In genomic region chr14:89767861-89768268, GRCh38 we compare ENCODE assay signal across 8 cellular contexts.
DNase-seq lines count a peak whose midpoint lies in the region; ATAC-seq and TF ChIP-seq lines count a peak whose summit lies in the region.

No MANE protein-coding gene starts in this region.

- H3K4me1 Mint-ChIP-seq in T-cell (peaks cover 34 to 45% (median 36%) of the 10 kb centered on the region in 3 donors), immature natural killer cell (peaks cover 21 to 29% of the 10 kb centered on the region in 2 donors)

- H3K36me3 Mint-ChIP-seq in T-cell, result no peaks in the 10 kb centered on the region
- no peaks in the 10 kb centered on the region for H3K36me3 Mint-ChIP-seq in immature natural killer cell

- H3K4me1 ChIP-seq in ascending aorta, result no peaks in the 10 kb centered on the region

- H3K9me3 ChIP-seq in ascending aorta, result no peaks in the 10 kb centered on the region

- peak; percentile 78 for DNase-seq in ELF-1 (ENCODE audit: low read depth, low spot score)
- DNase-seq in Jurkat, Clone E6-1 (ENCODE audit: low read depth, low spot score), result peak; percentile 68
- peak; percentile 21 to 73 (median 64) for DNase-seq in T-cell
- no peak for DNase-seq in ascending aorta (ENCODE audit: low spot score in 2 of 2)
- DNase-seq in immature natural killer cell, result peak; percentile 58 to 72 (median 67)
- peak in 2 of 3 donors; percentile 41 for DNase-seq in stimulated activated CD4-positive, alpha-beta T cell treated with anti-CD3 and anti-CD28 coated beads, TNF-alpha, amount 100 ng/mL, for 1 hour (ENCODE audit: low read depth in 3 of 3, low spot score in 1 of 3)
- no peak for DNase-seq in NCI-H1105 treated with DMSO at 0.1 percent for 48 hours (lab: John Stamatoyannopoulos, UW)

- intact Hi-C loops in ascending aorta (cut with DNase I), result no loop called here

- no peaks in the 10 kb centered on the region for H3K27me3 Mint-ChIP-seq in T-cell
- H3K27me3 Mint-ChIP-seq in immature natural killer cell (ENCODE audit: low read depth in 3 of 3), result no peaks in the 10 kb centered on the region

- H3K4me3 Mint-ChIP-seq in T-cell (peak overlapping the region in 2 of 3 donors; percentile 34 to 52), immature natural killer cell (peak overlapping the region in 2 of 5 donors; percentile 61 to 72)

- peak in 2 of 3 experiments; percentile 34 to 44 for TF ChIP-seq CTCF in ascending aorta (IDR thresholded peaks at IDR 0.05)

- CTCF ChIA-PET in T-cell (lab: Charles Lee), result interaction anchor here in 1 of 2 donors (0.6 to 0.8 kb wide), 3 partner anchors 47 to 741 kb away, joined by 3 read pairs; no protein-coding TSS in a partner anchor

- H3K4me3 ChIP-seq in Jurkat, Clone E6-1 (ENCODE audit: low read length), result no peak overlapping the region
- no peak overlapping the region for H3K4me3 ChIP-seq in ascending aorta

- H3K27me3 ChIP-seq in ascending aorta, result no peaks in the 10 kb centered on the region

- POLR2A ChIA-PET in T-cell (lab: Charles Lee), result no interaction called here

- peak overlapping the region; percentile 74 to 81 for H3K27ac Mint-ChIP-seq in T-cell
- H3K27ac Mint-ChIP-seq in immature natural killer cell, result peak overlapping the region; percentile 12 to 78 (median 63)

- ATAC-seq in GM21529 (IDR thresholded peaks at IDR 0.05; ENCODE audit: unreplicated experiment) (peak; percentile 70), T-cell (replicated peaks in 1 of 4) (peak; percentile 79 to 98 (median 90))

- H3K9me3 Mint-ChIP-seq in T-cell, result no peaks in the 10 kb centered on the region
- no peaks in the 10 kb centered on the region for H3K9me3 Mint-ChIP-seq in immature natural killer cell

- H3K27ac ChIP-seq in ascending aorta, result no peak overlapping the region

- no peaks in the 10 kb centered on the region for H3K36me3 ChIP-seq in ascending aorta

Comparison
In these comparisons a context has a peak if more than half of its experiments do, and no peak if none do; other contexts are left out.
1. DNase-seq: peak in ELF-1 (single experiment), Jurkat, Clone E6-1 (single experiment), T-cell (34 of 34), immature natural killer cell (3 of 3) and stimulated activated CD4-positive, alpha-beta T cell treated with anti-CD3 and anti-CD28 coated beads, TNF-alpha, amount 100 ng/mL, for 1 hour (2 of 3); none in ascending aorta (0 of 2) and NCI-H1105 treated with DMSO at 0.1 percent for 48 hours (single experiment).